Comparison of ENCODE assay signal across 1 cellular context in the genomic region with DNA sequence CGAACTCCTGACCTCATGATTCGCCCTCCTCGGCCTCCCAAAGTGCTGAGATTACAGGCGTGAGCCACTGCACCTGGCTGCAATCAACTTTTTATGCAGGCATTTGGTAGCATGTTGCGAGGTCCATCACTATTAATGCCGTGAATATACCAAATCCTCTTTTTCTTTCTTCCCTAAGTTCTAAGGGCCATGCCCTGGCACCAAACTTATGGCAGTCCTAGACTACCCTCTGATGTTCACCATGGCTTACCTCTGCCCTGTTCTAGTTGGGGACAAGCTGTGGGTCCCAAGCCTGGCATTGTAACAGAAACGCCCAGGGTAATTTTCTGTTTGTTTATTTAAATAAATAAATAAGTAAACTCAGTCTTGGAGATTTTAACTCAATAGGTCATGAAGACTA.
TF ChIP-seq lines count a peak whose summit lies in the region.

No MANE protein-coding gene starts in this region.

TF ChIP-seq in H1, 55 proteins besides CTCF, POLR2A, EP300 and RAD21 (continued from another document):
- TF ChIP-seq, protein P1, sequence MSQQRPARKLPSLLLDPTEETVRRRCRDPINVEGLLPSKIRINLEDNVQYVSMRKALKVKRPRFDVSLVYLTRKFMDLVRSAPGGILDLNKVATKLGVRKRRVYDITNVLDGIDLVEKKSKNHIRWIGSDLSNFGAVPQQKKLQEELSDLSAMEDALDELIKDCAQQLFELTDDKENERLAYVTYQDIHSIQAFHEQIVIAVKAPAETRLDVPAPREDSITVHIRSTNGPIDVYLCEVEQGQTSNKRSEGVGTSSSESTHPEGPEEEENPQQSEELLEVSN (IDR thresholded peaks at IDR 0.05), result no peak
- TF ChIP-seq MAFK (IDR thresholded peaks at IDR 0.05; ENCODE audit: low read depth, low read length), result no peak
TF ChIP-seq in H1: peak in this region for 0.
